Comparison of ENCODE assay signal across 10 cellular contexts in genomic region chr11:62667460-62667859, GRCh38. TPM values are rescaled to one million over a fixed set of nuclear protein-coding genes. Genes with fewer than 3 reads are reported as not detected.
DNase-seq lines count a peak whose midpoint lies in the region; ATAC-seq and TF ChIP-seq lines count a peak whose summit lies in the region.
"Had no signal": no experiment of that assay in that cellular context is flagged by ENCODE, and none has a peak within 500 bp of the region (broad histone marks: within the 10 kb centered on the region; RNA-seq: fewer than 3 reads in every experiment).

No MANE protein-coding gene starts in this region.

- no peak overlapping the region for H2BK12ac ChIP-seq in mesenchymal stem cell (ENCODE audit: low read length in 2 of 2)

- no peak for TF ChIP-seq RAD21 in HCT116 (IDR thresholded peaks at IDR 0.05; ENCODE audit: low read depth)

- peaks cover 57% of the 10 kb centered on the region for H3K4me1 ChIP-seq in BLaER1
- peaks cover 30 to 58% of the 10 kb centered on the region in 2 experiments; a peak in 3 of 4 replicates for H3K4me1 ChIP-seq in HCT116 (ENCODE audit: control insufficient read depth in 1 of 2, insufficient read depth in 2 of 2, low read length in 2 of 2)
- H3K4me1 ChIP-seq in mesenchymal stem cell (ENCODE audit: control insufficient read depth, insufficient read depth, low read depth, low read length): peaks cover 15% of the 10 kb centered on the region

- H3K4me1 Mint-ChIP-seq in activated CD4-positive, alpha-beta memory T cell treated with anti-CD3 and anti-CD28 coated beads, Interleukin-2, amount 10 ng/mL, durations not matched to agents 7 days and 5 days: peaks cover 63% of the 10 kb centered on the region

- peak overlapping the region; percentile 97 for H3K9ac ChIP-seq in BLaER1
- H3K9ac ChIP-seq in HCT116 (ENCODE audit: low read length): peak overlapping the region; percentile 100
- peak overlapping the region; percentile 95 for H3K9ac ChIP-seq in mesenchymal stem cell (ENCODE audit: low read length)

- BruUV-seq in HCT116 (replicated peaks; lab: Mats Ljungman, UMichigan): no TSS peak

- H3K4me2 ChIP-seq in BLaER1 (peak overlapping the region; percentile 97), HCT116 (ENCODE audit: low read length) (peak overlapping the region; percentile 98; the same call in 1 of the 2 replicates), mesenchymal stem cell (ENCODE audit: low read length, poor library complexity, severe bottlenecking) (no peak overlapping the region)

- H3K9me3 ChIP-seq in BLaER1 (no peaks in the 10 kb centered on the region), HCT116 (ENCODE audit: control insufficient read depth in 1 of 2, insufficient read depth in 1 of 2, low read depth in 1 of 2, low read length in 2 of 2) (no peaks in the 10 kb centered on the region), mesenchymal stem cell (ENCODE audit: control insufficient read depth, low read length) (no peaks in the 10 kb centered on the region)
- H3K9me3 ChIP-seq: left ventricle myocardium inferior had no signal

- no peak overlapping the region for H4K8ac ChIP-seq in mesenchymal stem cell (ENCODE audit: low read length)

- peaks cover 58% of the 10 kb centered on the region for H3K36me3 Mint-ChIP-seq in activated CD4-positive, alpha-beta memory T cell treated with anti-CD3 and anti-CD28 coated beads, Interleukin-2, amount 10 ng/mL, durations not matched to agents 7 days and 5 days (ENCODE audit: low read depth)

- CTCF ChIA-PET in HCT116 (lab: Charles Lee): interaction anchor here (1.0 to 1.4 kb wide), 2 partner anchors 119 to 273 kb away, joined by 3 to 4 read pairs; partner anchors contain the start of gene TMEM179B
- CTCF ChIA-PET in activated CD4-positive, alpha-beta memory T cell treated with anti-CD3 and anti-CD28 coated beads, Interleukin-2, amount 10 ng/mL, durations not matched to agents 7 days and 5 days (lab: Charles Lee): interaction anchor here (0.5 to 1.5 kb wide), 6 partner anchors 12 to 243 kb away, joined by 3 to 6 read pairs (median 4); no protein-coding TSS in a partner anchor

- peaks cover 79% of the 10 kb centered on the region for H3K79me2 ChIP-seq in HCT116 (ENCODE audit: insufficient read depth, low read length)

- H3K36me3 ChIP-seq in BLaER1: peaks cover 35% of the 10 kb centered on the region
- peaks cover 8 to 27% of the 10 kb centered on the region in 2 experiments; a peak in 3 of 4 replicates for H3K36me3 ChIP-seq in HCT116 (ENCODE audit: control insufficient read depth in 1 of 2, insufficient read depth in 2 of 2, low read length in 2 of 2)
- peaks cover 19 to 33% of the 10 kb centered on the region in 2 experiments for H3K36me3 ChIP-seq in mesenchymal stem cell (ENCODE audit: control insufficient read depth in 1 of 2, insufficient read depth in 2 of 2, low read depth in 1 of 2, low read length in 2 of 2)

- POLR2A ChIA-PET in HCT116 (lab: Charles Lee): interaction anchor here (0.8 to 8.9 kb wide), 11 partner anchors 13 to 273 kb away, joined by 3 to 195 read pairs (median 4); partner anchors contain the start of genes B3GAT3, EEF1G, GANAB and HNRNPUL2
- POLR2A ChIA-PET in activated CD4-positive, alpha-beta memory T cell treated with anti-CD3 and anti-CD28 coated beads, Interleukin-2, amount 10 ng/mL, durations not matched to agents 7 days and 5 days (lab: Charles Lee): interaction anchor here (0.7 to 9.6 kb wide), 21 partner anchors 11 to 1650 kb away, joined by 3 to 212 read pairs (median 6); partner anchors contain the start of genes B3GAT3, EEF1G, EML3 and GANAB

- no peak overlapping the region for H2AK5ac ChIP-seq in mesenchymal stem cell (ENCODE audit: low read length, severe bottlenecking)

- H4K91ac ChIP-seq in mesenchymal stem cell (ENCODE audit: low read length): no peak overlapping the region

- no peak for ATAC-seq in HCT116

- no peaks in the 10 kb centered on the region for H3K9me2 ChIP-seq in HCT116 (ENCODE audit: insufficient read depth)

- peak overlapping the region; percentile 93 for H3K4me3 Mint-ChIP-seq in activated CD4-positive, alpha-beta memory T cell treated with anti-CD3 and anti-CD28 coated beads, Interleukin-2, amount 10 ng/mL, durations not matched to agents 7 days and 5 days

- no peak for TF ChIP-seq CTCF in HCT116 (IDR thresholded peaks at IDR 0.05 in 2 of 3, conservative IDR thresholded peaks at IDR 0.05 in 1 of 3; ENCODE audit: borderline replicate concordance in 1 of 3, insufficient read depth in 1 of 3, low read depth in 2 of 3, low read length in 2 of 3)

- H2BK120ac ChIP-seq in mesenchymal stem cell (ENCODE audit: low read depth, low read length): no peak overlapping the region

- H3K9me3 Mint-ChIP-seq in activated CD4-positive, alpha-beta memory T cell treated with anti-CD3 and anti-CD28 coated beads, Interleukin-2, amount 10 ng/mL, durations not matched to agents 7 days and 5 days: no peaks in the 10 kb centered on the region

- H3K27ac ChIP-seq in BLaER1: no peak overlapping the region
- H3K27ac ChIP-seq in HCT116 (ENCODE audit: low read depth, low read length): peak overlapping the region; percentile 96
- no peak overlapping the region for H3K27ac ChIP-seq in mesenchymal stem cell (ENCODE audit: low read length, poor library complexity, severe bottlenecking)

- no peak overlapping the region for H2BK5ac ChIP-seq in mesenchymal stem cell (ENCODE audit: low read depth, low read length, poor library complexity, severe bottlenecking)

- in situ Hi-C loops in G401 (cut with HindIII; ENCODE audit: low sequenced_read_pairs): no loop called here

- H3K4me3 ChIP-seq in BLaER1 (0 out of 2 replicates have a peak overlapping the region, but pooled peaks have one; percentile 96), HCT116 (replicated peaks in 1 of 2; ENCODE audit: low read depth in 1 of 2, low read length in 2 of 2) (no peak overlapping the region), mesenchymal stem cell (ENCODE audit: insufficient read depth in 1 of 2, low read depth in 1 of 2, low read length in 2 of 2) (peak overlapping the region in 1 of 2 experiments; percentile 94)

- H3K4ac ChIP-seq in mesenchymal stem cell (ENCODE audit: low read depth in 1 of 2, low read length in 2 of 2): no peak overlapping the region

- 100% methylated on average over 1 of the region's 2 CpGs for WGBS in mesenchymal stem cell

- H4K20me1 ChIP-seq in BLaER1 (peaks cover 17% of the 10 kb centered on the region), HCT116 (ENCODE audit: insufficient read depth) (no peaks in the 10 kb centered on the region)

- no peak overlapping the region for H2BK15ac ChIP-seq in mesenchymal stem cell (ENCODE audit: low read depth, poor library complexity, severe bottlenecking)

- H3K23ac ChIP-seq in mesenchymal stem cell (ENCODE audit: low read length in 2 of 2): no peak overlapping the region

- H3K18ac ChIP-seq in mesenchymal stem cell (ENCODE audit: low read depth in 1 of 2, low read length in 2 of 2): no peak overlapping the region

- intact Hi-C loops in HCT116 (cut with micrococcal nuclease): no loop called here

- H3K79me1 ChIP-seq in mesenchymal stem cell (replicated peaks; ENCODE audit: low read length, poor library complexity, severe bottlenecking): peaks cover 10% of the 10 kb centered on the region

- RAD21 ChIA-PET in HCT116 (lab: Charles Lee; ENCODE audit: low non-redundant PET in 1 of 2, low total read pairs in 2 of 2, uncharacterized antibody in 2 of 2, unreplicated experiment in 2 of 2): interaction anchor here in 1 of 2 experiments (0.6 kb wide), 1 partner anchor 68 kb away, joined by 6 read pairs; no protein-coding TSS in a partner anchor

- TF ChIP-seq POLR2A in HCT116 (IDR thresholded peaks at IDR 0.05; ENCODE audit: borderline replicate concordance, extremely low read depth, insufficient read depth, insufficient read length): no peak

- H3K27ac Mint-ChIP-seq in activated CD4-positive, alpha-beta memory T cell treated with anti-CD3 and anti-CD28 coated beads, Interleukin-2, amount 10 ng/mL, durations not matched to agents 7 days and 5 days: peak overlapping the region; percentile 88

- no peak for DNase-seq in HCT116 (ENCODE audit: low read depth, low spot score)
- DNase-seq in activated CD4-positive, alpha-beta memory T cell treated with anti-CD3 and anti-CD28 coated beads, Interleukin-2, amount 10 ng/mL, durations not matched to agents 7 days and 5 days: no peak
- DNase-seq in mesenchymal stem cell: no peak
- no peak for DNase-seq in G401 (ENCODE audit: low spot score)
- DNase-seq in activated CD4-positive, CD25-positive, alpha-beta regulatory T cell (lab: John Stamatoyannopoulos, UW): no peak
- DNase-seq in germinal center (ENCODE audit: low spot score): no peak
- DNase-seq in activated gamma-delta T cell treated with Interleukin-2 at 50 U/mL for 16 hours: no peak
- DNase-seq: activated CD4-positive, alpha-beta T cell treated with anti-CD3 and anti-CD28 coated beads, Interleukin-2, amount 50 U/mL, for 1 hour; left ventricle myocardium inferior had no signal

- H3K27me3 ChIP-seq in BLaER1 (no peaks in the 10 kb centered on the region), HCT116 (ENCODE audit: insufficient read depth, low read length) (no peaks in the 10 kb centered on the region), mesenchymal stem cell (ENCODE audit: control insufficient read depth in 1 of 2, insufficient read depth in 1 of 2, low read length in 2 of 2) (no peaks in the 10 kb centered on the region)

- H2AFZ ChIP-seq in HCT116 (ENCODE audit: low read depth, low read length, poor library complexity, severe bottlenecking): no peak overlapping the region
- H2AFZ ChIP-seq in mesenchymal stem cell (ENCODE audit: low read depth, low read length): no peak overlapping the region

- H3K27me3 Mint-ChIP-seq in activated CD4-positive, alpha-beta memory T cell treated with anti-CD3 and anti-CD28 coated beads, Interleukin-2, amount 10 ng/mL, durations not matched to agents 7 days and 5 days: no peaks in the 10 kb centered on the region

- H3K14ac ChIP-seq in mesenchymal stem cell (ENCODE audit: low read length in 2 of 2): no peak overlapping the region

RNA-seq across cellular contexts. Expression of gene CSKMT, which starts 2.3 kb away (rescaled TPM):
- 63.5 TPM for total RNA-seq in HCT116 (2021; ENCODE audit: unreplicated experiment)
- polyA plus RNA-seq in HCT116 (2012): 12.2 and 18.7 TPM in 2 replicates
- 10 to 100 TPM; 16.6 to 18.3 TPM for total RNA-seq in activated CD4-positive, alpha-beta memory T cell treated with anti-CD3 and anti-CD28 coated beads, Interleukin-2, amount 10 ng/mL, durations not matched to agents 7 days and 5 days
- polyA plus RNA-seq in mesenchymal stem cell (2013, experiment 1 of 2): 7.8 TPM
- polyA plus RNA-seq in mesenchymal stem cell (2013, experiment 2 of 2): 6.6 TPM
- 12.7 and 13.5 TPM in 2 replicates for total RNA-seq in G401 (2014; rRNA removed; shearing (Covaris generic))

RNA-seq across cellular contexts. Expression of gene C11orf98, which starts 2.5 kb away (rescaled TPM):
- total RNA-seq in HCT116 (2021; ENCODE audit: unreplicated experiment): 121 TPM
- 62.4 and 91.8 TPM in 2 replicates for polyA plus RNA-seq in HCT116 (2012)
- total RNA-seq in activated CD4-positive, alpha-beta memory T cell treated with anti-CD3 and anti-CD28 coated beads, Interleukin-2, amount 10 ng/mL, durations not matched to agents 7 days and 5 days: 10 to 100 TPM; 88.4 to 93.5 TPM
- polyA plus RNA-seq in mesenchymal stem cell (2013, experiment 1 of 2): 104 TPM
- 108 TPM for polyA plus RNA-seq in mesenchymal stem cell (2013, experiment 2 of 2)
- total RNA-seq in G401 (2014; rRNA removed; shearing (Covaris generic)): 117 and 157 TPM in 2 replicates

RNA-seq across cellular contexts. Expression of gene UQCC3, which starts 4.0 kb away (rescaled TPM):
- 17.9 TPM for total RNA-seq in HCT116 (2021; ENCODE audit: unreplicated experiment)
- polyA plus RNA-seq in HCT116 (2012): 25.9 and 26.5 TPM in 2 replicates
- total RNA-seq in activated CD4-positive, alpha-beta memory T cell treated with anti-CD3 and anti-CD28 coated beads, Interleukin-2, amount 10 ng/mL, durations not matched to agents 7 days and 5 days: 1 to 10 TPM; 7.9 to 8.2 TPM
- 6.9 TPM for polyA plus RNA-seq in mesenchymal stem cell (2013, experiment 1 of 2)
- polyA plus RNA-seq in mesenchymal stem cell (2013, experiment 2 of 2): 7.1 TPM
- 23.0 and 28.7 TPM in 2 replicates for total RNA-seq in G401 (2014; rRNA removed; shearing (Covaris generic))

RNA-seq across cellular contexts. Expression of gene LBHD1, which starts 4.6 kb away (rescaled TPM):
- 14.7 TPM for total RNA-seq in HCT116 (2021; ENCODE audit: unreplicated experiment)
- polyA plus RNA-seq in HCT116 (2012): 3.5 and 3.6 TPM in 2 replicates
- 10 to 100 TPM; 17.2 to 18.3 TPM for total RNA-seq in activated CD4-positive, alpha-beta memory T cell treated with anti-CD3 and anti-CD28 coated beads, Interleukin-2, amount 10 ng/mL, durations not matched to agents 7 days and 5 days
- 5.4 TPM for polyA plus RNA-seq in mesenchymal stem cell (2013, experiment 1 of 2)
- polyA plus RNA-seq in mesenchymal stem cell (2013, experiment 2 of 2): 4.7 TPM
- total RNA-seq in G401 (2014; rRNA removed; shearing (Covaris generic)): 1.8 and 3.7 TPM in 2 replicates

RNA-seq across cellular contexts. Expression of gene UBXN1, which starts 11.4 kb away (rescaled TPM):
- 94.2 TPM for total RNA-seq in HCT116 (2021; ENCODE audit: unreplicated experiment)
- 113 and 125 TPM in 2 replicates for polyA plus RNA-seq in HCT116 (2012)
- 100 to 1,000 TPM; 135 to 139 TPM for total RNA-seq in activated CD4-positive, alpha-beta memory T cell treated with anti-CD3 and anti-CD28 coated beads, Interleukin-2, amount 10 ng/mL, durations not matched to agents 7 days and 5 days
- polyA plus RNA-seq in mesenchymal stem cell (2013, experiment 1 of 2): 117 TPM
- 110 TPM for polyA plus RNA-seq in mesenchymal stem cell (2013, experiment 2 of 2)
- 139 and 203 TPM in 2 replicates for total RNA-seq in G401 (2014; rRNA removed; shearing (Covaris generic))
